Comparison of ENCODE assay signal across 11 cellular contexts in the genomic region with DNA sequence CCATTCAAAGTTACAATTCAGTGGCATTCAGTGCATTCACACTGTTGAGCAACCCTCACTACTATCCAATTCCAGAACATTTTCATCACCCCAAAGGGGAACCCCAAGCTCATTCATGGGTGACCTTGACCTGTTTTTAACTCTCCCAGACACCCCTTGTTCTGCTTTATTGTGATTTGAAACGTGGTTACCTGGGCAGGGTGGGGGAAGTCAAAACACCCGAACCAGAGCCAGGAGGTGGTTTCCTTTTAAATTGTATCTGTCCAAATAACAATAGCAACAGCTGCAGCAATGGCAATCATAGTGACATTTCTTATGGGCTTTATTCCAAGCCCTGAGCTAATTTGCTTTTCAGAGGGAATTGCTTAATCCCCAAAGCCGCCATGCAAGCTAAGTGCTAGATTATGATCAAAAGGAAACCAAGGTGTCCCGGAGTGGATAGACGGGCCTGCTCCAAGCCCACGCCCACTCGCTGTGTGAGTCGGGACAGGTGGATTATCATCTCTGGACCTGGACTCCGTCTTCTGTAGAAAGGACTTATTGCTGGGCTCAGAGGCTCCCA. TPM values are rescaled to one million over a fixed set of nuclear protein-coding genes. Genes with fewer than 3 reads are reported as not detected.
DNase-seq lines count a peak whose midpoint lies in the region; ATAC-seq and TF ChIP-seq lines count a peak whose summit lies in the region.
"Had no signal": no experiment of that assay in that cellular context is flagged by ENCODE, and none has a peak within 500 bp of the region (broad histone marks: within the 10 kb centered on the region; RNA-seq: fewer than 3 reads in every experiment).

No MANE protein-coding gene starts in this region.

- H3K27me3 Mint-ChIP-seq in type B pancreatic cell, result peaks cover 3% of the 10 kb centered on the region

- H3K9me2 ChIP-seq in SK-N-SH, result no peaks in the 10 kb centered on the region

- H3K9me3 ChIP-seq in SK-N-SH (no peaks in the 10 kb centered on the region), MG63 (no peaks in the 10 kb centered on the region)

- peak overlapping the region; percentile 58 for H3K4me3 Mint-ChIP-seq in stimulated activated effector memory CD8-positive, alpha-beta T cell treated with anti-CD3 and anti-CD28 coated beads, Interleukin-12 subunit alpha, Interleukin-12 subunit beta, amount 100 ng/mL, for 72 hours
- H3K4me3 Mint-ChIP-seq in type B pancreatic cell, result no peak overlapping the region

- H3K9ac ChIP-seq in SK-N-SH, result no peak overlapping the region

- H3K4me3 ChIP-seq in SK-N-SH (ENCODE audit: low read depth in 2 of 2, low read length in 1 of 2) (no peak overlapping the region), coronary artery (no peak overlapping the region), MG63 (no peak overlapping the region)

- H3K4me2 ChIP-seq in SK-N-SH, result no peak overlapping the region

- TF ChIP-seq CTCF in SK-N-SH (IDR thresholded peaks at IDR 0.05) (no peak), coronary artery (IDR thresholded peaks at IDR 0.05) (no peak), type B pancreatic cell (conservative IDR thresholded peaks at IDR 0.05) (no peak)

- no peaks in the 10 kb centered on the region for H4K20me1 ChIP-seq in SK-N-SH (ENCODE audit: insufficient read depth)

- no peaks in the 10 kb centered on the region for H3K9me3 Mint-ChIP-seq in stimulated activated effector memory CD8-positive, alpha-beta T cell treated with anti-CD3 and anti-CD28 coated beads, Interleukin-12 subunit alpha, Interleukin-12 subunit beta, amount 100 ng/mL, for 72 hours
- H3K9me3 Mint-ChIP-seq in type B pancreatic cell, result no peaks in the 10 kb centered on the region

- H3K4me1 ChIP-seq in SK-N-SH (ENCODE audit: control insufficient read depth in 1 of 2, insufficient read depth in 2 of 2, low read depth in 1 of 2, low read length in 1 of 2), result peaks cover 4 to 55% of the 10 kb centered on the region in 2 experiments; a peak in 3 of 4 replicates

- H3K36me3 ChIP-seq in SK-N-SH (replicated peaks in 1 of 2; ENCODE audit: control insufficient read depth in 1 of 2, insufficient read depth in 2 of 2, low read length in 1 of 2) (no peaks in the 10 kb centered on the region), MG63 (no peaks in the 10 kb centered on the region)

- WGBS in SK-N-SH (ENCODE audit: low lambda C conversion rate), result 80% methylated on average over 9 of the region's 9 CpGs

- H3K79me2 ChIP-seq in SK-N-SH (ENCODE audit: insufficient read depth), result no peaks in the 10 kb centered on the region

- CTCF ChIA-PET in SK-N-SH (lab: Yijun Ruan, JAX), result interaction anchor here (0.8 to 23.7 kb wide), 6 partner anchors 15 to 135 kb away, joined by 3 to 471 read pairs (median 21); partner anchors contain the start of genes CALM3 and DACT3

- POLR2A ChIA-PET in SK-N-SH (lab: Yijun Ruan, JAX), result interaction anchor here (0.7 to 2.8 kb wide), 2 partner anchors 9 to 12 kb away, joined by 3 to 40 read pairs; no protein-coding TSS in a partner anchor

- H3K4me1 Mint-ChIP-seq in stimulated activated effector memory CD8-positive, alpha-beta T cell treated with anti-CD3 and anti-CD28 coated beads, Interleukin-12 subunit alpha, Interleukin-12 subunit beta, amount 100 ng/mL, for 72 hours, result peaks cover 44% of the 10 kb centered on the region
- peaks cover 17% of the 10 kb centered on the region for H3K4me1 Mint-ChIP-seq in type B pancreatic cell (ENCODE audit: unreplicated experiment)

- no peak overlapping the region for H2AFZ ChIP-seq in SK-N-SH (ENCODE audit: low read depth)

- no peaks in the 10 kb centered on the region for H3K36me3 Mint-ChIP-seq in stimulated activated effector memory CD8-positive, alpha-beta T cell treated with anti-CD3 and anti-CD28 coated beads, Interleukin-12 subunit alpha, Interleukin-12 subunit beta, amount 100 ng/mL, for 72 hours
- no peaks in the 10 kb centered on the region for H3K36me3 Mint-ChIP-seq in type B pancreatic cell

- DNase-seq in SK-N-SH (peak; percentile 2), NCI-H1105 treated with DMSO at 0.1 percent for 48 hours (lab: John Stamatoyannopoulos, UW) (peak; percentile 31), coronary artery (ENCODE audit: low spot score) (no peak), MG63 (no peak), type B pancreatic cell (ENCODE audit: extremely low spot score, unreplicated experiment) (no peak)
- DNase-seq in stimulated activated effector memory CD8-positive, alpha-beta T cell treated with anti-CD3 and anti-CD28 coated beads, Interleukin-12 subunit alpha, Interleukin-12 subunit beta, amount 100 ng/mL, for 72 hours (ENCODE audit: low spot score in 2 of 2), result no peak

- peaks cover 4% of the 10 kb centered on the region for H3F3A ChIP-seq in SK-N-SH (replicated peaks; ENCODE audit: insufficient read depth)

- TF ChIP-seq EP300 in SK-N-SH (IDR thresholded peaks at IDR 0.05; ENCODE audit: borderline replicate concordance in 1 of 2, low read depth in 1 of 2, low read length in 1 of 2), result no peak

- H3K27me3 ChIP-seq in SK-N-SH (ENCODE audit: insufficient read depth) (no peaks in the 10 kb centered on the region), MG63 (no peaks in the 10 kb centered on the region)

- ATAC-seq in SK-N-SH treated with all-trans-retinoic acid at 6 μM for 48 hours (no peak), GM18873 (IDR thresholded peaks at IDR 0.05; ENCODE audit: low FRiP score, unreplicated experiment) (no peak)
- no peak for ATAC-seq in stimulated activated effector memory CD8-positive, alpha-beta T cell treated with anti-CD3 and anti-CD28 coated beads, Interleukin-12 subunit alpha, Interleukin-12 subunit beta, amount 100 ng/mL, for 72 hours

- peak overlapping the region; percentile 89 for H3K27ac Mint-ChIP-seq in stimulated activated effector memory CD8-positive, alpha-beta T cell treated with anti-CD3 and anti-CD28 coated beads, Interleukin-12 subunit alpha, Interleukin-12 subunit beta, amount 100 ng/mL, for 72 hours
- H3K27ac Mint-ChIP-seq in type B pancreatic cell, result no peak overlapping the region

- TF ChIP-seq RAD21 in SK-N-SH (IDR thresholded peaks at IDR 0.05; ENCODE audit: low read length), result no peak

- H3K27ac ChIP-seq in SK-N-SH (ENCODE audit: low read depth in 2 of 2, low read length in 1 of 2) (peak overlapping the region in 1 of 2 experiments; percentile 53; a peak in 1 of 4 replicates), coronary artery (peak overlapping the region; percentile 55 to 89)
- H3K27ac ChIP-seq: HL-60 had no signal

TF ChIP-seq in SK-N-SH, 30 proteins besides CTCF, POLR2A, EP300 and RAD21 (continues in another document):
- TF ChIP-seq TAF1 (IDR thresholded peaks at IDR 0.05; ENCODE audit: borderline replicate concordance, low read depth, low read length) (no peak), ELF1 (IDR thresholded peaks at IDR 0.05) (no peak), NFIC (IDR thresholded peaks at IDR 0.05; ENCODE audit: borderline replicate concordance) (no peak), MXI1 (IDR thresholded peaks at IDR 0.05; ENCODE audit: low read depth, low read length) (no peak)

TF ChIP-seq in SK-N-SH treated with all-trans-retinoic acid at 6 μM for 48 hours, 23 proteins besides CTCF, POLR2A, EP300 and RAD21 (continues in another document):
- TF ChIP-seq, protein P1, sequence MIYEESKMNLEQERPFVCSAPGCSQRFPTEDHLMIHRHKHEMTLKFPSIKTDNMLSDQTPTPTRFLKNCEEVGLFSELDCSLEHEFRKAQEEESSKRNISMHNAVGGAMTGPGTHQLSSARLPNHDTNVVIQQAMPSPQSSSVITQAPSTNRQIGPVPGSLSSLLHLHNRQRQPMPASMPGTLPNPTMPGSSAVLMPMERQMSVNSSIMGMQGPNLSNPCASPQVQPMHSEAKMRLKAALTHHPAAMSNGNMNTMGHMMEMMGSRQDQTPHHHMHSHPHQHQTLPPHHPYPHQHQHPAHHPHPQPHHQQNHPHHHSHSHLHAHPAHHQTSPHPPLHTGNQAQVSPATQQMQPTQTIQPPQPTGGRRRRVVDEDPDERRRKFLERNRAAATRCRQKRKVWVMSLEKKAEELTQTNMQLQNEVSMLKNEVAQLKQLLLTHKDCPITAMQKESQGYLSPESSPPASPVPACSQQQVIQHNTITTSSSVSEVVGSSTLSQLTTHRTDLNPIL (CRISPR knock-in tag; IDR thresholded peaks at IDR 0.05; ENCODE audit: low read depth), result no peak
- TF ChIP-seq TOX (CRISPR knock-in tag; IDR thresholded peaks at IDR 0.05; ENCODE audit: borderline replicate concordance), result no peak
- no peak for TF ChIP-seq PPARA (CRISPR knock-in tag; IDR thresholded peaks at IDR 0.05; ENCODE audit: borderline replicate concordance)
- TF ChIP-seq SNAI2 (CRISPR knock-in tag; IDR thresholded peaks at IDR 0.05), result no peak
- TF ChIP-seq ZC3H10 (CRISPR knock-in tag; IDR thresholded peaks at IDR 0.05), result no peak

RNA-seq across cellular contexts. Expression of gene PTGIR, which starts 6.1 kb away (rescaled TPM):
- 2.5 and 3.3 TPM in 2 replicates for polyA plus RNA-seq in SK-N-SH (2012; rRNA removed)
- 1.0 and 1.6 TPM in 2 replicates for polyA plus RNA-seq in SK-N-SH (2012; cell fraction: cytosol; rRNA removed)
- polyA plus RNA-seq in SK-N-SH (2012; cell fraction: nucleus; rRNA removed), result 9.5 and 11.9 TPM in 2 replicates
- total RNA-seq in MG63 (2014; rRNA removed; shearing (Covaris generic); ENCODE audit: low replicate concordance), result not detected in 2 replicates
- 0.46 TPM in 1 of 2 replicates, not detected in the other for total RNA-seq in type B pancreatic cell (ENCODE audit: low replicate concordance)

RNA-seq across cellular contexts. Expression of gene GNG8, which starts 17.3 kb away (rescaled TPM):
- not detected in 2 replicates for polyA plus RNA-seq in SK-N-SH (2012; rRNA removed)
- polyA plus RNA-seq in SK-N-SH (2012; cell fraction: cytosol; rRNA removed), result not detected in 2 replicates
- not detected in 2 replicates for polyA plus RNA-seq in SK-N-SH (2012; cell fraction: nucleus; rRNA removed)
- total RNA-seq in MG63 (2014; rRNA removed; shearing (Covaris generic); ENCODE audit: low replicate concordance), result not detected in 2 replicates
- 2.4 TPM in 1 of 2 replicates, not detected in the other for total RNA-seq in type B pancreatic cell (ENCODE audit: low replicate concordance)
- total RNA-seq: endothelial cell of umbilical vein, mucosa of gallbladder had no signal
- polyA plus RNA-seq: endothelial cell of umbilical vein had no signal

RNA-seq across cellular contexts. Expression of gene CALM3, which starts 17.6 kb away (rescaled TPM):
- 445 and 495 TPM in 2 replicates for polyA plus RNA-seq in SK-N-SH (2012; rRNA removed)
- polyA plus RNA-seq in SK-N-SH (2012; cell fraction: cytosol; rRNA removed), result 552 and 634 TPM in 2 replicates
- polyA plus RNA-seq in SK-N-SH (2012; cell fraction: nucleus; rRNA removed), result 207 and 230 TPM in 2 replicates
- total RNA-seq in MG63 (2014; rRNA removed; shearing (Covaris generic); ENCODE audit: low replicate concordance), result 90.4 and 116 TPM in 2 replicates
- total RNA-seq in type B pancreatic cell (ENCODE audit: low replicate concordance), result 315 and 335 TPM in 2 replicates

RNA-seq across cellular contexts. Expression of gene DACT3, which starts 42.2 kb away (rescaled TPM):
- polyA plus RNA-seq in SK-N-SH (2012; rRNA removed), result 9.5 and 10.6 TPM in 2 replicates
- polyA plus RNA-seq in SK-N-SH (2012; cell fraction: cytosol; rRNA removed), result 6.9 and 8.6 TPM in 2 replicates
- 7.0 and 8.3 TPM in 2 replicates for polyA plus RNA-seq in SK-N-SH (2012; cell fraction: nucleus; rRNA removed)
- total RNA-seq in MG63 (2014; rRNA removed; shearing (Covaris generic); ENCODE audit: low replicate concordance), result 1.5 and 1.7 TPM in 2 replicates
- total RNA-seq in type B pancreatic cell (ENCODE audit: low replicate concordance), result 1.3 and 24.5 TPM in 2 replicates

Comparison
In these comparisons a context has a peak if more than half of its experiments do, and no peak if none do; other contexts are left out.
1. DNase-seq: peak in SK-N-SH (single experiment) and NCI-H1105 treated with DMSO at 0.1 percent for 48 hours (single experiment); none in coronary artery (single experiment), stimulated activated effector memory CD8-positive, alpha-beta T cell treated with anti-CD3 and anti-CD28 coated beads, Interleukin-12 subunit alpha, Interleukin-12 subunit beta, amount 100 ng/mL, for 72 hours (0 of 2), MG63 (single experiment) and type B pancreatic cell (single experiment).